Comparison of ENCODE assay signal across 12 cellular contexts in the genomic region with DNA sequence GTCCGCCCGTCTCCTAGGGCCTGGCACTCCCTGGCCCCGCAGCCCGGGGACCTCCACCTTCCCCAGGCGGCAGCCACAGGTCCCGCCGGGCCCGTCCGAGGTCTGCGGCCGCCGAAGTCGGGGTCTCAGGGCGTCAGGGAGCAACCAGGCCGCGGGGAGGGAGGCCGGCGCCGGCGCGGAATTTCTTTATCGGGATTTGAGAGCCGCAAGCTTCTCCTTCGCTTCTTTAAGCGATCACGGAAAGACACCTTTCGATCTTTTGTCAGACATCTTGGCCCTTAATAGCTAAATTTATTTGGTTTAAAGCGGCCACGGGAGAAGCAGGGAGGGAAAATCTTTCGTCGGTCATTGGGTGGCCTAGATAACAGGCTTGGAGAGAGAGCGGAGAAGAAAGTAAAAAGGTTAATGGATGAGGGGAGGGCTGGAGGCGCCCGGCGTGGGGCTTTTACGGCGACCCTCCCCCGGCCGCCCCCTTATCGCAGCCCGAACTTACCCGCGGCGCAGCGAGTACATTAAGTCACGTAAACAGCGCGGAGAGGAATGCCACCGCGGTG. TPM values are rescaled to one million over a fixed set of nuclear protein-coding genes. Genes with fewer than 3 reads are reported as not detected.
DNase-seq lines count a peak whose midpoint lies in the region; ATAC-seq and TF ChIP-seq lines count a peak whose summit lies in the region.
"Had no signal": no experiment of that assay in that cellular context is flagged by ENCODE, and none has a peak within 500 bp of the region (broad histone marks: within the 10 kb centered on the region; RNA-seq: fewer than 3 reads in every experiment).

No MANE protein-coding gene starts in this region.

- WGBS in ovary, 3 donors, result 12 to 26% (median 17%) methylated on average over 50 of the region's 50 CpGs
- 9% methylated on average over 38 of the region's 50 CpGs for WGBS in suprapubic skin

- DNase-seq in ELF-1 (ENCODE audit: low read depth, low spot score) (peak; percentile 53), adipocyte (ENCODE audit: low read depth) (peak; percentile 15), ovary (peak in 4 of 5 donors; percentile 45 to 65 (median 55)), suprapubic skin (ENCODE audit: low spot score in 2 of 2) (no peak)
- DNase-seq: NCI-H2081 had no signal

- TF ChIP-seq POLR2A in ovary (IDR thresholded peaks at IDR 0.05) (no peak), suprapubic skin (IDR thresholded peaks at IDR 0.05) (no peak)

- no peak overlapping the region for H3K4me3 ChIP-seq in adipocyte (ENCODE audit: low read length)
- H3K4me3 ChIP-seq in iPS-15b (ENCODE audit: low read depth, low read length), result peak overlapping the region; percentile 30
- peak overlapping the region; percentile 98 for H3K4me3 ChIP-seq in ovary
- H3K4me3 ChIP-seq in suprapubic skin, result no peak overlapping the region
- H3K4me3 ChIP-seq: BLaER1 treated with 17β-estradiol and CSF1 and Interleukin-3, amounts not matched to agents 10 nM and 100 nM had no signal

- peak overlapping the region; percentile 23 to 96 for H3K27ac ChIP-seq in ovary
- no peak overlapping the region for H3K27ac ChIP-seq in suprapubic skin
- H3K27ac ChIP-seq: BLaER1 treated with 17β-estradiol and CSF1 and Interleukin-3, amounts not matched to agents 10 nM and 100 nM had no signal

- intact Hi-C loops in ovary (cut with DNase I), result loop anchor here in 3 of 4 donors (5.0 to 10.0 kb wide), 4 partner anchors 170 to 550 kb away; no protein-coding TSS in a partner anchor

- peaks cover 51% of the 10 kb centered on the region for H3K27me3 ChIP-seq in adipocyte (replicated peaks; ENCODE audit: control insufficient read depth, insufficient read depth, low read length)
- H3K27me3 ChIP-seq in iPS-15b (ENCODE audit: control insufficient read depth, insufficient read depth, low read length), result peaks cover 89% of the 10 kb centered on the region
- H3K27me3 ChIP-seq in ovary, result no peaks in the 10 kb centered on the region
- peaks cover 98% of the 10 kb centered on the region for H3K27me3 ChIP-seq in suprapubic skin

- H3K9ac ChIP-seq in adipocyte (ENCODE audit: low read length) (no peak overlapping the region), iPS-15b (ENCODE audit: low read depth, low read length) (no peak overlapping the region)
- H3K9ac ChIP-seq: BLaER1 treated with 17β-estradiol and CSF1 and Interleukin-3, amounts not matched to agents 10 nM and 100 nM had no signal

- TF ChIP-seq CTCF in ovary (IDR thresholded peaks at IDR 0.05) (no peak), suprapubic skin (IDR thresholded peaks at IDR 0.05) (no peak)

- H3K9me3 ChIP-seq in adipocyte (ENCODE audit: control insufficient read depth, low read length) (no peaks in the 10 kb centered on the region), iPS-15b (ENCODE audit: control insufficient read depth, insufficient read depth, low read length) (no peaks in the 10 kb centered on the region), ovary (no peaks in the 10 kb centered on the region), suprapubic skin (no peaks in the 10 kb centered on the region)

- H3K36me3 ChIP-seq in adipocyte (ENCODE audit: control insufficient read depth, insufficient read depth, low read length, severe bottlenecking), result no peaks in the 10 kb centered on the region
- no peaks in the 10 kb centered on the region for H3K36me3 ChIP-seq in iPS-15b (ENCODE audit: control insufficient read depth, insufficient read depth, low read length)
- no peaks in the 10 kb centered on the region for H3K36me3 ChIP-seq in ovary
- H3K36me3 ChIP-seq in suprapubic skin, result no peaks in the 10 kb centered on the region
- H3K36me3 ChIP-seq: BLaER1 treated with 17β-estradiol and CSF1 and Interleukin-3, amounts not matched to agents 10 nM and 100 nM had no signal

- ATAC-seq in GM21423 (IDR thresholded peaks at IDR 0.05; ENCODE audit: unreplicated experiment) (no peak), HG02763 (IDR thresholded peaks at IDR 0.05; ENCODE audit: unreplicated experiment) (no peak), HG02588 (IDR thresholded peaks at IDR 0.05; ENCODE audit: unreplicated experiment) (no peak)
- ATAC-seq: stimulated activated memory B cell treated with anti-CD40 and anti-IgM and Interleukin-4, amounts not matched to agents 10 μg/mL and 1 μg/mL and 100 μg/mL, for 72 hours had no signal

- TF ChIP-seq EP300 in ovary (IDR thresholded peaks at IDR 0.05), result no peak
- TF ChIP-seq EP300 in suprapubic skin (IDR thresholded peaks at IDR 0.05), result no peak

- H3K4me1 ChIP-seq in adipocyte (ENCODE audit: control insufficient read depth, insufficient read depth, low read length) (peaks cover 6% of the 10 kb centered on the region), iPS-15b (ENCODE audit: control insufficient read depth, insufficient read depth, low read length) (peaks cover 4% of the 10 kb centered on the region), ovary (ENCODE audit: insufficient read depth) (peaks cover 1% of the 10 kb centered on the region), suprapubic skin (peaks cover 52% of the 10 kb centered on the region)

RNA-seq across cellular contexts. Expression of a gene that starts 4.3 kb away (rescaled TPM):
- total RNA-seq in ovary, result 100 to 1,000 TPM in 5 of 7 donors, 10 to 100 TPM in 2; 82.4 to 221 (median 140) TPM
- 10 to 100 TPM; 30.2 to 54.0 TPM for polyA plus RNA-seq in ovary
- total RNA-seq in suprapubic skin, result 1 to 10 TPM; 2.1 to 3.4 (median 2.6) TPM
- total RNA-seq: OCI-LY7 had no signal

Comparison
In these comparisons a context has a peak if more than half of its experiments do, and no peak if none do; other contexts are left out.
1. DNase-seq: peak in ELF-1 (single experiment), adipocyte (single experiment) and ovary (4 of 5); none in suprapubic skin (0 of 2).
2. H3K4me3 ChIP-seq: peak in iPS-15b (single experiment) and ovary (single experiment); none in adipocyte (single experiment) and suprapubic skin (single experiment).
3. RNA of a gene that starts 4.3 kb away (total RNA-seq): 82.4 to 221 TPM in ovary; 2.1 to 3.4 TPM in suprapubic skin; every median in the first group is over 10 times any median in the second.